ENCODE assay signal across 1 cellular context in genomic region chr1:63524166-63524565, GRCh38.
TF ChIP-seq lines count a peak whose summit lies in the region.

No MANE protein-coding gene starts in this region.

TF ChIP-seq in K562, 482 proteins besides CTCF, POLR2A, EP300 and RAD21 (continued from another document):
- TF ChIP-seq BCLAF1 (IDR thresholded peaks at IDR 0.05; ENCODE audit: borderline replicate concordance in 1 of 2, control insufficient read depth in 1 of 2, low read depth in 2 of 2, low read length in 1 of 2) (no peak), ZBTB26 (CRISPR knock-in tag; IDR thresholded peaks at IDR 0.05) (no peak), RBM39 (optimal IDR thresholded peaks at IDR 0.05; ENCODE audit: low read depth, low read length) (no peak), KLF13 (tag; IDR thresholded peaks at IDR 0.05; ENCODE audit: borderline replicate concordance, low read depth) (no peak), FOXP1 (CRISPR knock-in tag; IDR thresholded peaks at IDR 0.05) (no peak), ZBTB8A (IDR thresholded peaks at IDR 0.05; ENCODE audit: partially characterized antibody) (no peak)
